19 cellular contexts compared by ENCODE assay signal in the genomic region with DNA sequence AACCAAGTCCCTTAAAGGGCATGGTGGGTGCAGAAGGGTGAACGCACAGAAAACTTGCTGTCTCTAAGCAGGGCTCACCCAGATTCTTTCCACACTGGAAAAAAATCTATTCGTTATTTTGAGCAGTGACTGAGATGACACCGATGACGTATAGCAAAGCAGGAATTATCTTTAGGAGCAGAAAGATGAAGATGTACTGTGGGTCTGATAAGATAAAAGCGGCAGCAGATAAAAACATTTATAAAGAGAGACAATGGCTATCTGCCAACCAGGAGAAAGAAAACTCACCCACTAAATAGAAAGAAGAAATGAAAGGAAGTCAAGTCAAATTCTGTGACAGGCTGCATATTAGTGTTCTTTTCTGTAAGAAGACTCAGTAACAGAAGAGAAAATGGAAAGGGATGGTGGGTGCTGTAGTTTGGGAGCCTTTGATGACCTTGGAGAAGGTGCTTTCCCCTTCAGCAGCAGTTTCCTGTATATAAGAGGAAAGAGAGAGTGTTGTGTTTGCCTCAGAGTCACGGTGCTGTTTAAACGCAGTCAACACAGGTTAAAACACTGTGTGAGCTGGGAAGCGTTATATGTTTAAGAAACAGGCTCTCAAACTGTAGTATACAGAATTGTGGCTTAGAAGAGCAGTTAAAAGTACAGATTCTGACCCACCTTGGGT.
DNase-seq lines count a peak whose midpoint lies in the region; ATAC-seq lines count a peak whose summit lies in the region.
"Had no signal": no experiment of that assay in that cellular context is flagged by ENCODE, and none has a peak within 500 bp of the region (broad histone marks: within the 10 kb centered on the region; RNA-seq: fewer than 3 reads in every experiment).

No MANE protein-coding gene starts in this region.

- H3K4me1 Mint-ChIP-seq in activated T-helper 2 cell treated with anti-CD3 and anti-CD28 coated beads, Interferon-gamma antibody, Interleukin-2, Interleukin-4, amounts not matched to agents 10 μg/mL and 5 μg/mL and 100 μg/mL, durations not matched to agents 14 hours and 24 hours and 36 hours (ENCODE audit: low read depth) = peaks cover 18% of the 10 kb centered on the region
- peaks cover 13 to 23% (median 18%) of the 10 kb centered on the region in 4 donors for H3K4me1 Mint-ChIP-seq in naive thymus-derived CD8-positive, alpha-beta T cell
- H3K4me1 Mint-ChIP-seq: activated B cell treated with CpG ODN at 0.5 μM for 24 hours; stimulated activated naive B cell treated with anti-CD40 and anti-IgM and Interleukin-4, amounts not matched to agents 10 μg/mL and 1 μg/mL and 100 μg/mL, for 72 hours had no signal

- no peaks in the 10 kb centered on the region for H3K36me3 Mint-ChIP-seq in activated T-helper 2 cell treated with anti-CD3 and anti-CD28 coated beads, Interferon-gamma antibody, Interleukin-2, Interleukin-4, amounts not matched to agents 10 μg/mL and 5 μg/mL and 100 μg/mL, durations not matched to agents 14 hours and 24 hours and 36 hours (ENCODE audit: low read depth)
- H3K36me3 Mint-ChIP-seq in naive thymus-derived CD8-positive, alpha-beta T cell = no peaks in the 10 kb centered on the region
- H3K36me3 Mint-ChIP-seq: stimulated activated naive B cell treated with anti-CD40 and anti-IgM and Interleukin-4, amounts not matched to agents 10 μg/mL and 1 μg/mL and 100 μg/mL, for 72 hours had no signal

- peak; percentile 82 to 87 for ATAC-seq in naive thymus-derived CD8-positive, alpha-beta T cell
- no peak for ATAC-seq in HG02759 (IDR thresholded peaks at IDR 0.05; ENCODE audit: unreplicated experiment)
- ATAC-seq: HCT116; stimulated activated naive B cell treated with anti-CD40 and anti-IgM and Interleukin-4, amounts not matched to agents 10 μg/mL and 1 μg/mL and 100 μg/mL, for 72 hours had no signal

- peaks cover 3% of the 10 kb centered on the region for H3K27me3 Mint-ChIP-seq in activated T-helper 2 cell treated with anti-CD3 and anti-CD28 coated beads, Interferon-gamma antibody, Interleukin-2, Interleukin-4, amounts not matched to agents 10 μg/mL and 5 μg/mL and 100 μg/mL, durations not matched to agents 14 hours and 24 hours and 36 hours (ENCODE audit: low read depth)
- peaks cover 0 to 4% (median 3%) of the 10 kb centered on the region in 5 donors for H3K27me3 Mint-ChIP-seq in naive thymus-derived CD8-positive, alpha-beta T cell

- H3K4me3 Mint-ChIP-seq in activated T-helper 2 cell treated with anti-CD3 and anti-CD28 coated beads, Interferon-gamma antibody, Interleukin-2, Interleukin-4, amounts not matched to agents 10 μg/mL and 5 μg/mL and 100 μg/mL, durations not matched to agents 14 hours and 24 hours and 36 hours (ENCODE audit: low read depth) = peak overlapping the region; percentile 20
- H3K4me3 Mint-ChIP-seq in naive thymus-derived CD8-positive, alpha-beta T cell = peak overlapping the region; percentile 33 to 86 (median 68)
- H3K4me3 Mint-ChIP-seq: activated B cell treated with CpG ODN at 0.5 μM for 24 hours; stimulated activated naive B cell treated with anti-CD40 and anti-IgM and Interleukin-4, amounts not matched to agents 10 μg/mL and 1 μg/mL and 100 μg/mL, for 72 hours had no signal

- DNase-seq in activated T-cell treated with anti-CD3 and anti-CD28 coated beads for 24 hours (ENCODE audit: low read depth) (peak; percentile 4), HuH-7 (ENCODE audit: low spot score) (no peak), amygdala (lab: John Stamatoyannopoulos, UW) (no peak)
- no peak for DNase-seq in activated T-cell treated with anti-CD3 and anti-CD28 coated beads, Interleukin-2, amount 50 U/mL, for 1 hour
- no peak for DNase-seq in activated T-helper 2 cell treated with anti-CD3 and anti-CD28 coated beads, Interferon-gamma antibody, Interleukin-2, Interleukin-4, amounts not matched to agents 10 μg/mL and 5 μg/mL and 100 μg/mL, durations not matched to agents 14 hours and 24 hours and 36 hours (ENCODE audit: low spot score)
- peak in 3 of 10 donors; percentile 4 to 29 (median 26) for DNase-seq in naive thymus-derived CD8-positive, alpha-beta T cell
- DNase-seq: activated B cell treated with CpG ODN at 0.5 μM for 24 hours; Caco-2; GDM1; MG63; NCI-H1930; NCI-H524 treated with DMSO at 0.1 percent for 48 hours; ovary; PC-9; small intestine; stimulated activated naive B cell treated with anti-CD40 and anti-IgM and Interleukin-4, amounts not matched to agents 10 μg/mL and 1 μg/mL and 100 μg/mL, for 72 hours had no signal

- H3K9me3 ChIP-seq in KOPT-K1 (ENCODE audit: insufficient read depth, low read length, poor library complexity, severe bottlenecking) = no peaks in the 10 kb centered on the region
- H3K9me3 ChIP-seq: Caco-2, MG63, ovary had no signal

- peak overlapping the region; percentile 59 for H3K27ac Mint-ChIP-seq in activated T-helper 2 cell treated with anti-CD3 and anti-CD28 coated beads, Interferon-gamma antibody, Interleukin-2, Interleukin-4, amounts not matched to agents 10 μg/mL and 5 μg/mL and 100 μg/mL, durations not matched to agents 14 hours and 24 hours and 36 hours
- peak overlapping the region in 9 of 10 donors; percentile 46 to 90 (median 75) for H3K27ac Mint-ChIP-seq in naive thymus-derived CD8-positive, alpha-beta T cell
- H3K27ac Mint-ChIP-seq: activated B cell treated with CpG ODN at 0.5 μM for 24 hours; stimulated activated naive B cell treated with anti-CD40 and anti-IgM and Interleukin-4, amounts not matched to agents 10 μg/mL and 1 μg/mL and 100 μg/mL, for 72 hours had no signal

- H3K9me3 Mint-ChIP-seq in activated T-helper 2 cell treated with anti-CD3 and anti-CD28 coated beads, Interferon-gamma antibody, Interleukin-2, Interleukin-4, amounts not matched to agents 10 μg/mL and 5 μg/mL and 100 μg/mL, durations not matched to agents 14 hours and 24 hours and 36 hours = no peaks in the 10 kb centered on the region
- H3K9me3 Mint-ChIP-seq in naive thymus-derived CD8-positive, alpha-beta T cell = no peaks in the 10 kb centered on the region
- H3K9me3 Mint-ChIP-seq: activated B cell treated with CpG ODN at 0.5 μM for 24 hours; stimulated activated naive B cell treated with anti-CD40 and anti-IgM and Interleukin-4, amounts not matched to agents 10 μg/mL and 1 μg/mL and 100 μg/mL, for 72 hours had no signal

- H3K27ac ChIP-seq in KOPT-K1 (ENCODE audit: low read depth, low read length, poor library complexity, severe bottlenecking) = peak overlapping the region; percentile 40
- H3K27ac ChIP-seq: ovary, PC-9 had no signal

- POLR2A ChIA-PET in naive thymus-derived CD8-positive, alpha-beta T cell (lab: Charles Lee) = interaction anchor here (0.7 kb wide), 1 partner anchor 1776 kb away, joined by 3 read pairs; no protein-coding TSS in a partner anchor

- H3K36me3 ChIP-seq in KOPT-K1 (ENCODE audit: insufficient read depth, low read length) = no peaks in the 10 kb centered on the region
- H3K36me3 ChIP-seq: MG63, ovary had no signal

- intact Hi-C loops in activated T-helper 2 cell treated with anti-CD3 and anti-CD28 coated beads, Interferon-gamma antibody, Interleukin-2, Interleukin-4, amounts not matched to agents 10 μg/mL and 5 μg/mL and 100 μg/mL, durations not matched to agents 14 hours and 24 hours and 36 hours (cut with micrococcal nuclease) = no loop called here
